ENCODE assay signal across 34 cellular contexts in genomic region chr5:147666419-147666818, GRCh38.
"Had no signal": no experiment of that assay in that cellular context is flagged by ENCODE, and none has a peak within 500 bp of the region (broad histone marks: within the 10 kb centered on the region; RNA-seq: fewer than 3 reads in every experiment).

No MANE protein-coding gene starts in this region.

- H3K4me3 ChIP-seq: MG63 had no signal

- H3K9me3 ChIP-seq: MG63 had no signal

- H3K36me3 ChIP-seq: MG63 had no signal

- DNase-seq: Karpas-422, Kasumi-1, MG63, MM.1S, MV-4-11, NCI-H1048, NCI-H1092, NCI-H1092 treated with DMSO at 0.1 percent for 48 hours, NCI-H1105, NCI-H1105 treated with DMSO at 0.1 percent for 48 hours, NCI-H1417, NCI-H1417 treated with DMSO at 0.1 percent for 48 hours, NCI-H1436, NCI-H1436 treated with DMSO at 0.1 percent for 48 hours, NCI-H146, NCI-H1694, NCI-H1694 treated with DMSO at 0.1 percent for 48 hours, NCI-H187, NCI-H187 treated with DMSO at 0.1 percent for 48 hours, NCI-H1930, NCI-H2029, NCI-H2029 treated with DMSO at 0.1 percent for 48 hours, NCI-H2081, NCI-H2081 treated with DMSO at 0.1 percent for 48 hours, NCI-H2107, NCI-H2171, NCI-H2171 treated with DMSO at 0.1 percent for 48 hours, NCI-H2227 treated with DMSO at 0.1 percent for 48 hours, NCI-H226, NCI-H345, NCI-H446, NCI-H446 treated with DMSO at 0.1 percent for 48 hours, NCI-H510A, NCI-H510A treated with DMSO at 0.1 percent for 48 hours had no signal
